Comparison of ENCODE assay signal across 20 cellular contexts in the genomic region with DNA sequence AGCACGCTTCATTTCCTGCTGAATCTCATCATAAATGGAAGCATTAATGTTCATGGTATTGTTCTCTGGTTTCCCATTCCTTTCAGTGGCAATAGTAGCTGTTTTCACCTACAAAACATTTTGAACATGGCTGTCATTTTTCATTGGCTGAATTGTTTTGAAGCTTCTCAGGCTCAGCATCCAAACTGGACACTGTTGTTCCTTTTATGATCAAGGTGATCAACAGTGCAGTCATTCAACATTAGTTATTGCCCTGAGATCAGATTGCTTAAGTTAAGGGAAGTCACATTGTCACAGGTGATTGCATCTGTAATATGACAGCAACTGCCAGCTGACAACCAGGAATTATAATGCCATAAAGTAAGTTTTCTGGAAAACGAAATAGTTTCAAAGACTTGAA. TPM values are rescaled to one million over a fixed set of nuclear protein-coding genes. Genes with fewer than 3 reads are reported as not detected.
DNase-seq lines count a peak whose midpoint lies in the region; ATAC-seq and TF ChIP-seq lines count a peak whose summit lies in the region.
"Had no signal": no experiment of that assay in that cellular context is flagged by ENCODE, and none has a peak within 500 bp of the region (broad histone marks: within the 10 kb centered on the region; RNA-seq: fewer than 3 reads in every experiment).

No MANE protein-coding gene starts in this region.

- peaks cover 96% of the 10 kb centered on the region for H3K4me1 Mint-ChIP-seq in activated T-cell treated with anti-CD3 and anti-CD28 coated beads, Interleukin-2, amount 50 U/mL, for 72 hours (ENCODE audit: low read depth)
- H3K4me1 Mint-ChIP-seq in stimulated activated effector memory CD8-positive, alpha-beta T cell treated with anti-CD3 and anti-CD28 coated beads, Interleukin-12 subunit alpha, Interleukin-12 subunit beta, amount 100 ng/mL, for 72 hours = peaks cover 53% of the 10 kb centered on the region

- H3K4me3 ChIP-seq in right atrium auricular region = no peak overlapping the region
- H3K4me3 ChIP-seq: thoracic aorta had no signal

- H3K27ac Mint-ChIP-seq in activated T-cell treated with anti-CD3 and anti-CD28 coated beads, Interleukin-2, amount 50 U/mL, for 72 hours = peak overlapping the region; percentile 95
- peak overlapping the region; percentile 8 for H3K27ac Mint-ChIP-seq in stimulated activated effector memory CD8-positive, alpha-beta T cell treated with anti-CD3 and anti-CD28 coated beads, Interleukin-12 subunit alpha, Interleukin-12 subunit beta, amount 100 ng/mL, for 72 hours
- H3K27ac Mint-ChIP-seq: CD4-positive, alpha-beta memory T cell; stimulated activated naive B cell treated with anti-CD40 and anti-IgM and Interleukin-4, amounts not matched to agents 10 μg/mL and 1 μg/mL and 100 μg/mL, for 72 hours had no signal

- H3K4me3 Mint-ChIP-seq in activated T-cell treated with anti-CD3 and anti-CD28 coated beads, Interleukin-2, amount 50 U/mL, for 72 hours = peak overlapping the region in 1 of 2 donors; percentile 12
- H3K4me3 Mint-ChIP-seq in stimulated activated effector memory CD8-positive, alpha-beta T cell treated with anti-CD3 and anti-CD28 coated beads, Interleukin-12 subunit alpha, Interleukin-12 subunit beta, amount 100 ng/mL, for 72 hours = no peak overlapping the region
- H3K4me3 Mint-ChIP-seq: central memory CD8-positive, alpha-beta T cell; stimulated activated naive B cell treated with anti-CD40 and anti-IgM and Interleukin-4, amounts not matched to agents 10 μg/mL and 1 μg/mL and 100 μg/mL, for 72 hours had no signal

- H3K36me3 Mint-ChIP-seq in activated T-cell treated with anti-CD3 and anti-CD28 coated beads, Interleukin-2, amount 50 U/mL, for 72 hours (ENCODE audit: insufficient read depth in 2 of 2) = peaks cover 31 to 76% of the 10 kb centered on the region in 2 donors
- H3K36me3 Mint-ChIP-seq in stimulated activated effector memory CD8-positive, alpha-beta T cell treated with anti-CD3 and anti-CD28 coated beads, Interleukin-12 subunit alpha, Interleukin-12 subunit beta, amount 100 ng/mL, for 72 hours = peaks cover 100% of the 10 kb centered on the region

- no peak overlapping the region for H3K27ac ChIP-seq in right atrium auricular region
- H3K27ac ChIP-seq: neutrophil, thoracic aorta had no signal

- no peaks in the 10 kb centered on the region for H3K27me3 ChIP-seq in right atrium auricular region
- H3K27me3 ChIP-seq: neutrophil had no signal

- H3K27me3 Mint-ChIP-seq in activated T-cell treated with anti-CD3 and anti-CD28 coated beads, Interleukin-2, amount 50 U/mL, for 72 hours (ENCODE audit: low read depth) = no peaks in the 10 kb centered on the region
- H3K27me3 Mint-ChIP-seq: CD4-positive, alpha-beta memory T cell; central memory CD8-positive, alpha-beta T cell; stimulated activated naive B cell treated with anti-CD40 and anti-IgM and Interleukin-4, amounts not matched to agents 10 μg/mL and 1 μg/mL and 100 μg/mL, for 72 hours had no signal

- DNase-seq in activated T-cell treated with anti-CD3 and anti-CD28 coated beads, Interleukin-2, amount 50 U/mL, for 72 hours = no peak
- no peak for DNase-seq in activated T-cell treated with anti-CD3 and anti-CD28 coated beads, Interleukin-2, amount 50 U/mL, for 1 hour
- DNase-seq in NCI-H2029 (lab: John Stamatoyannopoulos, UW) (peak; percentile 86), NCI-H748 treated with DMSO at 0.1 percent for 48 hours (lab: John Stamatoyannopoulos, UW) (peak; percentile 75), right atrium auricular region (ENCODE audit: low spot score) (no peak)
- DNase-seq in stimulated activated effector memory CD8-positive, alpha-beta T cell treated with anti-CD3 and anti-CD28 coated beads, Interleukin-12 subunit alpha, Interleukin-12 subunit beta, amount 100 ng/mL, for 72 hours (ENCODE audit: low spot score in 2 of 2) = no peak
- DNase-seq: activated CD8-positive, alpha-beta memory T cell treated with anti-CD3 and anti-CD28 coated beads, Interleukin-2, amount 50 U/mL, for 4 hours; CD4-positive, alpha-beta memory T cell; DMS 273 treated with DMSO at 0.1 percent for 48 hours; KBM-7; mammary epithelial cell; NCI-H2171 treated with DMSO at 0.1 percent for 48 hours; small intestine; stimulated activated naive B cell treated with anti-CD40 and anti-IgM and Interleukin-4, amounts not matched to agents 10 μg/mL and 1 μg/mL and 100 μg/mL, for 72 hours; SW 1271 had no signal

- H3K9me3 ChIP-seq in right atrium auricular region = no peaks in the 10 kb centered on the region
- H3K9me3 ChIP-seq: neutrophil, thoracic aorta had no signal

- H3K9me3 Mint-ChIP-seq in activated T-cell treated with anti-CD3 and anti-CD28 coated beads, Interleukin-2, amount 50 U/mL, for 72 hours = no peaks in the 10 kb centered on the region
- H3K9me3 Mint-ChIP-seq in stimulated activated effector memory CD8-positive, alpha-beta T cell treated with anti-CD3 and anti-CD28 coated beads, Interleukin-12 subunit alpha, Interleukin-12 subunit beta, amount 100 ng/mL, for 72 hours = no peaks in the 10 kb centered on the region
- H3K9me3 Mint-ChIP-seq: CD4-positive, alpha-beta memory T cell; central memory CD8-positive, alpha-beta T cell; stimulated activated naive B cell treated with anti-CD40 and anti-IgM and Interleukin-4, amounts not matched to agents 10 μg/mL and 1 μg/mL and 100 μg/mL, for 72 hours had no signal

- H3K36me3 ChIP-seq in right atrium auricular region = peaks cover 14% of the 10 kb centered on the region
- H3K36me3 ChIP-seq: thoracic aorta had no signal

- ATAC-seq in activated T-cell treated with anti-CD3 and anti-CD28 coated beads, Interleukin-2, amount 50 U/mL, for 72 hours (replicated peaks in 1 of 2) = no peak
- ATAC-seq in stimulated activated effector memory CD8-positive, alpha-beta T cell treated with anti-CD3 and anti-CD28 coated beads, Interleukin-12 subunit alpha, Interleukin-12 subunit beta, amount 100 ng/mL, for 72 hours = no peak
- no peak for ATAC-seq in GM21423 (IDR thresholded peaks at IDR 0.05; ENCODE audit: unreplicated experiment)
- ATAC-seq: Right ventricle myocardium inferior; stimulated activated naive B cell treated with anti-CD40 and anti-IgM and Interleukin-4, amounts not matched to agents 10 μg/mL and 1 μg/mL and 100 μg/mL, for 72 hours had no signal

- TF ChIP-seq CTCF in right atrium auricular region (IDR thresholded peaks at IDR 0.05) = no peak

- no peaks in the 10 kb centered on the region for H3K4me1 ChIP-seq in right atrium auricular region

RNA-seq across cellular contexts. Expression of gene SATB1, which starts 46.9 kb away (rescaled TPM):
- total RNA-seq in activated T-cell treated with anti-CD3 and anti-CD28 coated beads, Interleukin-2, amount 50 U/mL, for 72 hours = 100 to 1,000 TPM; 716 to 962 TPM
- total RNA-seq in right atrium auricular region = 10 to 100 TPM; 41.6 to 45.2 TPM

Comparison
In these comparisons a context has a peak if more than half of its experiments do, and no peak if none do; other contexts are left out.
1. DNase-seq: peak in NCI-H2029 (single experiment) and NCI-H748 treated with DMSO at 0.1 percent for 48 hours (single experiment); none in activated T-cell treated with anti-CD3 and anti-CD28 coated beads, Interleukin-2, amount 50 U/mL, for 72 hours (0 of 2), activated T-cell treated with anti-CD3 and anti-CD28 coated beads, Interleukin-2, amount 50 U/mL, for 1 hour (single experiment), stimulated activated effector memory CD8-positive, alpha-beta T cell treated with anti-CD3 and anti-CD28 coated beads, Interleukin-12 subunit alpha, Interleukin-12 subunit beta, amount 100 ng/mL, for 72 hours (0 of 2) and right atrium auricular region (single experiment).
2. RNA of gene SATB1, which starts 46.9 kb away (total RNA-seq): 716 to 962 TPM in activated T-cell treated with anti-CD3 and anti-CD28 coated beads, Interleukin-2, amount 50 U/mL, for 72 hours; 41.6 to 45.2 TPM in right atrium auricular region; every median in the first group is over 10 times any median in the second.